Comparison of ENCODE assay signal across 8 cellular contexts in genomic region chr19:6060600-6061391, GRCh38. TPM values are rescaled to one million over a fixed set of nuclear protein-coding genes. Genes with fewer than 3 reads are reported as not detected.
DNase-seq lines count a peak whose midpoint lies in the region; ATAC-seq and TF ChIP-seq lines count a peak whose summit lies in the region.

No MANE protein-coding gene starts in this region.

- no peak for TF ChIP-seq EP300 in gastroesophageal sphincter (IDR thresholded peaks at IDR 0.05)

- no peaks in the 10 kb centered on the region for H3K9me3 ChIP-seq in gastroesophageal sphincter

- H3K27me3 ChIP-seq in gastroesophageal sphincter: no peaks in the 10 kb centered on the region

- WGBS in gastroesophageal sphincter (ENCODE audit: low coverage in 1 of 2), 2 donors: 46 to 53% methylated on average over 10 to 18 of the region's 21 CpGs

- ATAC-seq in gastroesophageal sphincter: no peak
- ATAC-seq in GM19351 (IDR thresholded peaks at IDR 0.05; ENCODE audit: unreplicated experiment): no peak
- ATAC-seq in GM19395 (IDR thresholded peaks at IDR 0.05; ENCODE audit: unreplicated experiment): no peak

- TF ChIP-seq POLR2A in gastroesophageal sphincter (IDR thresholded peaks at IDR 0.05): no peak

- H3K4me1 ChIP-seq in gastroesophageal sphincter: peaks cover 15 to 100% (median 84%) of the 10 kb centered on the region in 3 donors

- DNase-seq in Kasumi-1 (lab: John Stamatoyannopoulos, UW) (peak; percentile 30 to 37), germinal center (ENCODE audit: low spot score) (no peak), substantia nigra (lab: John Stamatoyannopoulos, UW) (no peak)
- DNase-seq in activated T-cell treated with anti-CD3 and anti-CD28 coated beads, Interleukin-2, amount 50 U/mL, for 1 hour: peak; percentile 58
- DNase-seq in stimulated activated CD4-positive, alpha-beta T cell treated with anti-CD3 and anti-CD28 coated beads, TNF-alpha, amount 100 ng/mL, for 4 hours (ENCODE audit: low read depth in 3 of 3): peak in 2 of 3 experiments; percentile 9 to 15

- peak overlapping the region; percentile 96 to 98 (median 97) for H3K27ac ChIP-seq in gastroesophageal sphincter
- H3K27ac ChIP-seq in substantia nigra (ENCODE audit: low read depth, low read length, poor library complexity, severe bottlenecking): no peak overlapping the region

- no peaks in the 10 kb centered on the region for H3K36me3 ChIP-seq in gastroesophageal sphincter

- TF ChIP-seq CTCF in gastroesophageal sphincter (IDR thresholded peaks at IDR 0.05): no peak

- peak overlapping the region in 1 of 2 donors; percentile 34 for H3K4me3 ChIP-seq in gastroesophageal sphincter

RNA-seq across cellular contexts. Expression of gene RFX2, which starts 49.5 kb away (rescaled TPM):
- 10 to 100 TPM; 18.7 to 49.1 (median 37.6) TPM for total RNA-seq in gastroesophageal sphincter

Comparison
In these comparisons a context has a peak if more than half of its experiments do, and no peak if none do; other contexts are left out.
1. DNase-seq: peak in Kasumi-1 (2 of 2), activated T-cell treated with anti-CD3 and anti-CD28 coated beads, Interleukin-2, amount 50 U/mL, for 1 hour (single experiment) and stimulated activated CD4-positive, alpha-beta T cell treated with anti-CD3 and anti-CD28 coated beads, TNF-alpha, amount 100 ng/mL, for 4 hours (2 of 3); none in germinal center (single experiment) and substantia nigra (0 of 49).